14 cellular contexts compared by ENCODE assay signal in genomic region chr11:34978236-34979191, GRCh38.
DNase-seq lines count a peak whose midpoint lies in the region; ATAC-seq and TF ChIP-seq lines count a peak whose summit lies in the region.
"Had no signal": no experiment of that assay in that cellular context is flagged by ENCODE, and none has a peak within 500 bp of the region (broad histone marks: within the 10 kb centered on the region; RNA-seq: fewer than 3 reads in every experiment).

No MANE protein-coding gene starts in this region.

- WGBS in mesodermal cell (ENCODE audit: insufficient coverage in 2 of 2), 2 experiments: 49 to 58% methylated on average over 4 to 6 of the region's 7 CpGs
- 78 to 92% methylated on average over 7 of the region's 7 CpGs for WGBS in transverse colon (ENCODE audit: low coverage in 1 of 2), 2 donors

- DNase-seq in A673 (ENCODE audit: low spot score) (peak; percentile 45), HT1080 (ENCODE audit: low read depth) (peak; percentile 43), brain microvascular endothelial cell (no peak), HAP-1 (ENCODE audit: low spot score in 2 of 2) (no peak), transverse colon (no peak), AG20443 (ENCODE audit: low spot score) (no peak)
- no peak for DNase-seq in activated T-cell treated with anti-CD3 and anti-CD28 coated beads, Interleukin-2, amount 50 U/mL, for 4 hours
- DNase-seq: EL, midbrain, NCI-H2171 had no signal

- TF ChIP-seq POLR2A in transverse colon (IDR thresholded peaks at IDR 0.05): no peak

- H3K36me3 Mint-ChIP-seq in activated T-cell treated with anti-CD3 and anti-CD28 coated beads, Interleukin-2, amount 50 U/mL, for 4 hours (ENCODE audit: insufficient read depth): peaks cover 47% of the 10 kb centered on the region

- H3K9me3 Mint-ChIP-seq in activated T-cell treated with anti-CD3 and anti-CD28 coated beads, Interleukin-2, amount 50 U/mL, for 4 hours: no peaks in the 10 kb centered on the region
- H3K9me3 Mint-ChIP-seq: activated naive CD4-positive, alpha-beta T cell treated with anti-CD3 and anti-CD28 coated beads, Interleukin-2, amount 50 U/mL, for 24 hours had no signal

- no peak for ATAC-seq in activated T-cell treated with anti-CD3 and anti-CD28 coated beads, Interleukin-2, amount 50 U/mL, for 4 hours

- no peak overlapping the region for H3K4me3 Mint-ChIP-seq in activated T-cell treated with anti-CD3 and anti-CD28 coated beads, Interleukin-2, amount 50 U/mL, for 4 hours
- H3K4me3 Mint-ChIP-seq: activated naive CD4-positive, alpha-beta T cell treated with anti-CD3 and anti-CD28 coated beads, Interleukin-2, amount 50 U/mL, for 24 hours had no signal

- in situ Hi-C loops in brain microvascular endothelial cell (cut with HindIII; ENCODE audit: low pct_ligation_motif_present, low sequenced_read_pairs): no loop called here
- in situ Hi-C loops in HAP-1 (cut with MboI; ENCODE audit: low sequenced_read_pairs): no loop called here
- in situ Hi-C loops in transverse colon (cut with MboI; ENCODE audit: low pct_ligation_motif_present in 1 of 4, low pct_unique_long_range_greater_than_20kb in 1 of 4, low sequenced_read_pairs in 3 of 4): no loop called here

- H3K4me3 ChIP-seq in A673 (ENCODE audit: low read depth, low read length, poor library complexity, severe bottlenecking) (no peak overlapping the region), brain microvascular endothelial cell (ENCODE audit: low read depth, low read length) (no peak overlapping the region), mesodermal cell (ENCODE audit: extremely low read depth, insufficient read depth, low read length, poor library complexity, severe bottlenecking) (no peak overlapping the region), HAP-1 (no peak overlapping the region), transverse colon (no peak overlapping the region)
- H3K4me3 ChIP-seq: prostate gland, tibial nerve had no signal

- no peak for TF ChIP-seq CTCF in A673 (conservative IDR thresholded peaks at IDR 0.05; ENCODE audit: low read depth, low read length)
- TF ChIP-seq CTCF in brain microvascular endothelial cell (IDR thresholded peaks at IDR 0.05; ENCODE audit: low read depth, low read length, missing control alignments): no peak
- TF ChIP-seq CTCF in transverse colon (IDR thresholded peaks at IDR 0.05): no peak

- CTCF ChIA-PET in A673 (lab: Charles Lee): no interaction called here

- no peaks in the 10 kb centered on the region for H3K27me3 Mint-ChIP-seq in activated T-cell treated with anti-CD3 and anti-CD28 coated beads, Interleukin-2, amount 50 U/mL, for 4 hours (ENCODE audit: low read depth)
- H3K27me3 Mint-ChIP-seq: activated naive CD4-positive, alpha-beta T cell treated with anti-CD3 and anti-CD28 coated beads, Interleukin-2, amount 50 U/mL, for 24 hours had no signal

- TF ChIP-seq EP300 in transverse colon (IDR thresholded peaks at IDR 0.05; ENCODE audit: low read depth): no peak

- no TSS peak for BruUV-seq in A673 (replicated peaks; lab: Mats Ljungman, UMichigan)

- H3K27ac ChIP-seq in A673 (ENCODE audit: low read depth, low read length, poor library complexity, severe bottlenecking): peak overlapping the region; percentile 14
- H3K27ac ChIP-seq in brain microvascular endothelial cell: peak overlapping the region; percentile 83
- peak overlapping the region; percentile 83 for H3K27ac ChIP-seq in mesodermal cell (ENCODE audit: low read depth, low read length, severe bottlenecking)
- no peak overlapping the region for H3K27ac ChIP-seq in transverse colon

- POLR2A ChIA-PET in A673 (lab: Charles Lee; ENCODE audit: low non-redundant PET): no interaction called here

- intact Hi-C loops in A673 (cut with micrococcal nuclease; ENCODE audit: unreplicated experiment): no loop called here
- intact Hi-C loops in transverse colon (cut with DNase I; ENCODE audit: low total_unique reads): no loop called here

- H3K4me1 ChIP-seq in A673 (ENCODE audit: insufficient read depth, low read length, poor library complexity, severe bottlenecking): peaks cover 36% of the 10 kb centered on the region
- peaks cover 38% of the 10 kb centered on the region for H3K4me1 ChIP-seq in mesodermal cell (ENCODE audit: control insufficient read depth, insufficient read depth, low read length, poor library complexity, severe bottlenecking)
- H3K4me1 ChIP-seq in HAP-1: peaks cover 18% of the 10 kb centered on the region
- peaks cover 0 to 19% (median 3%) of the 10 kb centered on the region in 4 donors for H3K4me1 ChIP-seq in transverse colon

- H3K9me3 ChIP-seq in A673 (ENCODE audit: low read depth, low read length, poor library complexity, severe bottlenecking) (no peaks in the 10 kb centered on the region), mesodermal cell (ENCODE audit: control insufficient read depth, low read length) (no peaks in the 10 kb centered on the region), HAP-1 (no peaks in the 10 kb centered on the region), transverse colon (no peaks in the 10 kb centered on the region)
- H3K9me3 ChIP-seq: prostate gland, tibial nerve had no signal

- H3K4me1 Mint-ChIP-seq in activated T-cell treated with anti-CD3 and anti-CD28 coated beads, Interleukin-2, amount 50 U/mL, for 4 hours (ENCODE audit: low read depth): peaks cover 10% of the 10 kb centered on the region

- H3K27me3 ChIP-seq in A673 (replicated peaks; ENCODE audit: insufficient read depth, low read depth, low read length, poor library complexity) (no peaks in the 10 kb centered on the region), brain microvascular endothelial cell (replicated peaks) (no peaks in the 10 kb centered on the region), HAP-1 (ENCODE audit: low read depth) (no peaks in the 10 kb centered on the region), transverse colon (no peaks in the 10 kb centered on the region)
- H3K27me3 ChIP-seq: tibial nerve had no signal

- peaks cover 11% of the 10 kb centered on the region for H3K36me3 ChIP-seq in A673 (ENCODE audit: insufficient read depth, low read length, poor library complexity, severe bottlenecking)
- no peaks in the 10 kb centered on the region for H3K36me3 ChIP-seq in brain microvascular endothelial cell (replicated peaks)
- H3K36me3 ChIP-seq in mesodermal cell (ENCODE audit: control insufficient read depth, insufficient read depth, low read length): peaks cover 20% of the 10 kb centered on the region
- peaks cover 31% of the 10 kb centered on the region for H3K36me3 ChIP-seq in HAP-1 (replicated peaks)
- peaks cover 0 to 7% (median 0%) of the 10 kb centered on the region in 4 donors for H3K36me3 ChIP-seq in transverse colon
- H3K36me3 ChIP-seq: prostate gland had no signal

Comparison
In these comparisons a context has a peak if more than half of its experiments do, and no peak if none do; other contexts are left out.
1. DNase-seq: peak in A673 (single experiment) and HT1080 (single experiment); none in brain microvascular endothelial cell (single experiment), HAP-1 (0 of 2), activated T-cell treated with anti-CD3 and anti-CD28 coated beads, Interleukin-2, amount 50 U/mL, for 4 hours (single experiment), transverse colon (single experiment) and AG20443 (single experiment).
2. H3K27ac ChIP-seq: peak in A673 (single experiment), brain microvascular endothelial cell (single experiment) and mesodermal cell (single experiment); none in transverse colon (0 of 4).